Comparison of ENCODE assay signal across 14 cellular contexts in the genomic region with DNA sequence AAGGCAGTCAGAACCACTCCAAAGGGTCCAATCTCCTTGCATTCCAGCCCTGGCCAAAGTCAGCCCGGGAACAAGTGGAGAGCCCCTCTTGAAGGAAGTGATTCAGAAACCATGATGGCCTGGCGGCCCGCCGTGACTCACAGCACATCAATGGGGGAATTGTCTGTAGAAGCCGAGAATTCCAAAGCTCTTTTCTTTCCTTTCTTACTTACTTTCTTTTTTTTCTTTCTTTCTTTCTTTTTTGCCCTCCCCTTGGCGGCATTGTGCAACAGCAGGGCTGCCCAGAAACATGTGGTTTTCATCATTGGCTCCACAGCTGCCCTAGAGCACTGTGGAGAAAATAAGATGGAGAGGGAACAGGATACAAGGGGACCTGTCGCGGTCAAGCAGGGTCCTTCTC.
DNase-seq lines count a peak whose midpoint lies in the region; ATAC-seq and TF ChIP-seq lines count a peak whose summit lies in the region.
"Had no signal": no experiment of that assay in that cellular context is flagged by ENCODE, and none has a peak within 500 bp of the region (broad histone marks: within the 10 kb centered on the region; RNA-seq: fewer than 3 reads in every experiment).

No MANE protein-coding gene starts in this region.

- no peaks in the 10 kb centered on the region for H3K9me3 Mint-ChIP-seq in activated naive CD8-positive, alpha-beta T cell treated with anti-CD3 and anti-CD28 coated beads for 36 hours
- H3K9me3 Mint-ChIP-seq: activated naive CD4-positive, alpha-beta T cell treated with anti-CD3 and anti-CD28 coated beads, Interleukin-2, amount 50 U/mL, for 72 hours; CD4-positive, alpha-beta T cell; nephron had no signal

- no peak overlapping the region for H3K27ac ChIP-seq in psoas muscle
- H3K27ac ChIP-seq: VCaP had no signal

- no peak for TF ChIP-seq CTCF in psoas muscle (IDR thresholded peaks at IDR 0.05)

- H3K27me3 ChIP-seq in psoas muscle (ENCODE audit: insufficient read depth in 3 of 3, low read length in 2 of 3): no peaks in the 10 kb centered on the region

- H3K9me3 ChIP-seq in psoas muscle: no peaks in the 10 kb centered on the region

- intact Hi-C loops in Right ventricle myocardium inferior (cut with DNase I): loop anchor here (5.0 kb wide), 3 partner anchors 86 to 341 kb away; no protein-coding TSS in a partner anchor
- intact Hi-C loops in psoas muscle (cut with DNase I): loop anchor here (2.0 to 10.0 kb wide), 5 partner anchors 136 to 544 kb away; no protein-coding TSS in a partner anchor

- H3K36me3 ChIP-seq in psoas muscle (ENCODE audit: insufficient read depth in 1 of 2, low read depth in 1 of 2): no peaks in the 10 kb centered on the region

- H3K4me3 ChIP-seq in psoas muscle: no peak overlapping the region
- H3K4me3 ChIP-seq: K562 had no signal

- peaks cover 8% of the 10 kb centered on the region for H3K27me3 Mint-ChIP-seq in activated naive CD8-positive, alpha-beta T cell treated with anti-CD3 and anti-CD28 coated beads for 36 hours

- no peak overlapping the region for H3K27ac Mint-ChIP-seq in activated naive CD8-positive, alpha-beta T cell treated with anti-CD3 and anti-CD28 coated beads for 36 hours
- H3K27ac Mint-ChIP-seq: activated naive CD4-positive, alpha-beta T cell treated with anti-CD3 and anti-CD28 coated beads, Interleukin-2, amount 50 U/mL, for 72 hours; CD4-positive, alpha-beta T cell had no signal

- no peaks in the 10 kb centered on the region for H3K4me1 ChIP-seq in psoas muscle

- peak; percentile 82 for DNase-seq in AG20443 (ENCODE audit: low spot score)
- peak; percentile 41 for DNase-seq in T1000 (lab: John Stamatoyannopoulos, UW)
- peak; percentile 89 for DNase-seq in Right ventricle myocardium inferior (ENCODE audit: missing footprints)
- peak; percentile 73 to 79 for DNase-seq in psoas muscle
- DNase-seq in activated naive CD8-positive, alpha-beta T cell treated with anti-CD3 and anti-CD28 coated beads for 36 hours: no peak
- no peak for DNase-seq in activated CD4-positive, CD25-positive, alpha-beta regulatory T cell treated with anti-CD3 and anti-CD28 coated beads, Interleukin-2, amount 50 U/mL, for 72 hours
- no peak for DNase-seq in NCI-H2196 treated with DMSO at 0.1 percent for 48 hours (lab: John Stamatoyannopoulos, UW; ENCODE audit: unreplicated experiment)
- DNase-seq in HUDEP-2 (lab: John Stamatoyannopoulos, UW; ENCODE audit: unreplicated experiment in 76 of 76): no peak
- DNase-seq: CD4-positive, alpha-beta T cell; NCI-H82 had no signal

- no peaks in the 10 kb centered on the region for H3K36me3 Mint-ChIP-seq in activated naive CD8-positive, alpha-beta T cell treated with anti-CD3 and anti-CD28 coated beads for 36 hours
- H3K36me3 Mint-ChIP-seq: activated naive CD4-positive, alpha-beta T cell treated with anti-CD3 and anti-CD28 coated beads, Interleukin-2, amount 50 U/mL, for 72 hours had no signal

- H3K4me3 Mint-ChIP-seq in activated naive CD8-positive, alpha-beta T cell treated with anti-CD3 and anti-CD28 coated beads for 36 hours: no peak overlapping the region
- H3K4me3 Mint-ChIP-seq: CD4-positive, alpha-beta T cell; nephron had no signal

- no peaks in the 10 kb centered on the region for H3K4me1 Mint-ChIP-seq in activated naive CD8-positive, alpha-beta T cell treated with anti-CD3 and anti-CD28 coated beads for 36 hours

- ATAC-seq in Right ventricle myocardium inferior: peak; percentile 90
- ATAC-seq in psoas muscle: peak in 3 of 4 donors; percentile 42 to 74 (median 47)
- ATAC-seq: activated naive CD4-positive, alpha-beta T cell treated with anti-CD3 and anti-CD28 coated beads, Interleukin-2, amount 50 U/mL, for 72 hours; K562 had no signal

- 30 to 61% (median 38%) methylated on average over 8 of the region's 8 CpGs for WGBS in psoas muscle, 3 donors

Comparison
In these comparisons a context has a peak if more than half of its experiments do, and no peak if none do; other contexts are left out.
1. DNase-seq: peak in AG20443 (single experiment), T1000 (single experiment), Right ventricle myocardium inferior (single experiment) and psoas muscle (2 of 2); none in activated naive CD8-positive, alpha-beta T cell treated with anti-CD3 and anti-CD28 coated beads for 36 hours (single experiment), activated CD4-positive, CD25-positive, alpha-beta regulatory T cell treated with anti-CD3 and anti-CD28 coated beads, Interleukin-2, amount 50 U/mL, for 72 hours (single experiment), NCI-H2196 treated with DMSO at 0.1 percent for 48 hours (single experiment) and HUDEP-2 (0 of 76).